ENCODE assay signal across 8 cellular contexts in the genomic region with DNA sequence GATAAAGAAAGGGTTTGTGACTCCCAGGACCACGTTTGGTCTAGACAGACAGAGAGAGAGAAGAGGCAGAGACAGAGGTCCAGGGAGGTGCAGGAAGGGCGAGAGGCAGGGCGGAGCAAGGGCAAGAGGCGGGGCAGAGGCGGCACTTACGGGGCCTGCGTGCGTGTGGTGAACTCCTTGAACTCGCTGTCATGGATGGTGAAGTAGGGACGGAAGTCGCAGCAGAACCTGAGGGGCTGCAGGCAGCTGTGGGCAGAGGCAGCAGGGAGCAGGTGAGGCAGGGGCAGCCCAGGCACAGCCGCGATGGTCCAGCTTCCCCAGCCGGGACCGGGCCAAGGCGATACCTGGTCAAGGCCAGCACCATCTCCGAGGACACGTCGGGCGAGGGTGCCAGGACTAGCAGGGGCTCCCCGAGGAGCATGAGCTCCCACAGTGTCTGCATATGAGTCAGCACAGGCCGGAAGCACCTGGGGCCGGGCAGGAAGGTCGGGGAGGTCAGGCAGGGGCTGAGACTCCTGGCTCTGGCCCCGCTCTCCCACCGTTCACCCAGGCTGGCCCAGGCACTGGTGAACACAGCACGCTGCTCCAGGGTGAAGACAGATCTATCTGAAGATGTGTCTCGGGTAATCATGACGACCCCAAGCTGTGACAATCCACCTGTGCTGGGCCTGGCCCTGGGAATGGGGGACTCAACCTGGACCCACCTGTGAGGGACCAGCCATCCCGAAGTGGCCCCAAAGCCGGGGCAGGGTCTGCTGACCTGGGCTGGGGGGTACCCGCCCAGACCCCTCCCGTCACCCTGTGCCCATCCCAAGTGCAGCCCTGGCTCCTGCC. TPM values are rescaled to one million over a fixed set of nuclear protein-coding genes. Genes with fewer than 3 reads are reported as not detected.
DNase-seq lines count a peak whose midpoint lies in the region; ATAC-seq and TF ChIP-seq lines count a peak whose summit lies in the region.

No MANE protein-coding gene starts in this region.

- peak overlapping the region in 1 of 4 donors; percentile 24 for H3K4me3 ChIP-seq in transverse colon

- no peaks in the 10 kb centered on the region for H3K9me3 ChIP-seq in transverse colon

- H3K4me1 ChIP-seq in transverse colon = peaks cover 6 to 15% (median 12%) of the 10 kb centered on the region in 4 donors

- H3K27me3 Mint-ChIP-seq in naive B cell = no peaks in the 10 kb centered on the region

- peaks cover 20 to 22% (median 22%) of the 10 kb centered on the region in 3 donors for H3K4me1 Mint-ChIP-seq in naive B cell

- no peaks in the 10 kb centered on the region for H3K36me3 Mint-ChIP-seq in naive B cell

- no peaks in the 10 kb centered on the region for H3K27me3 ChIP-seq in transverse colon

- TF ChIP-seq CTCF in transverse colon (IDR thresholded peaks at IDR 0.05) = no peak

- 20 to 30% methylated on average over 4 to 30 of the region's 33 CpGs for WGBS in transverse colon (ENCODE audit: low coverage in 1 of 2), 2 donors

- DNase-seq in RPMI7951 (ENCODE audit: low read depth) (peak; percentile 39), naive B cell (peak; percentile 75), transverse colon (peak; percentile 89), RKO (ENCODE audit: low spot score) (no peak), cerebellar cortex (ENCODE audit: low spot score) (no peak)
- DNase-seq in activated effector memory CD4-positive, alpha-beta T cell treated with anti-CD3 and anti-CD28 coated beads, Interleukin-2, amount 50 U/mL, for 16 hours = peak; percentile 88

- peak overlapping the region; percentile 57 to 73 (median 67) for H3K27ac ChIP-seq in transverse colon

- peak overlapping the region; percentile 70 to 92 (median 87) for H3K4me3 Mint-ChIP-seq in naive B cell

- peak; percentile 88 for ATAC-seq in GM18511 (IDR thresholded peaks at IDR 0.05; ENCODE audit: unreplicated experiment)
- ATAC-seq in HG02852 (IDR thresholded peaks at IDR 0.05; ENCODE audit: unreplicated experiment) = peak; percentile 68
- peak; percentile 86 to 90 for ATAC-seq in naive B cell (ENCODE audit: low read depth in 2 of 2)

- intact Hi-C loops in transverse colon (cut with DNase I; ENCODE audit: low total_unique reads) = no loop called here

- H3K9me3 Mint-ChIP-seq in naive B cell = no peaks in the 10 kb centered on the region

- in situ Hi-C loops in transverse colon (cut with MboI; ENCODE audit: low pct_ligation_motif_present in 1 of 4, low pct_unique_long_range_greater_than_20kb in 1 of 4, low sequenced_read_pairs in 3 of 4) = no loop called here

- TF ChIP-seq POLR2A in transverse colon (IDR thresholded peaks at IDR 0.05) = peak; percentile 37

- H3K36me3 ChIP-seq in transverse colon = no peaks in the 10 kb centered on the region

- TF ChIP-seq EP300 in transverse colon (IDR thresholded peaks at IDR 0.05; ENCODE audit: low read depth) = no peak

- H3K27ac Mint-ChIP-seq in naive B cell = peak overlapping the region; percentile 78 to 95 (median 92)

RNA-seq across cellular contexts. Expression of gene PLXNB2, which starts 7.2 kb away (rescaled TPM):
- 27.6 and 37.1 TPM in 2 replicates for total RNA-seq in RPMI7951 (2014; rRNA removed; shearing (Covaris generic))
- 1 to 10 TPM in 2 of 6 donors, under 1 TPM in 3, not detected in 1; 0.46 to 1.1 (median 0.66) TPM for polyA plus RNA-seq in naive B cell (ENCODE audit: low read depth in 6 of 6)
- 100 to 1,000 TPM; 305 to 880 (median 460) TPM for total RNA-seq in transverse colon

RNA-seq across cellular contexts. Expression of gene DENND6B, which starts 12.1 kb away (rescaled TPM):
- total RNA-seq in RPMI7951 (2014; rRNA removed; shearing (Covaris generic)) = 0.68 and 2.2 TPM in 2 replicates
- polyA plus RNA-seq in naive B cell (ENCODE audit: low read depth in 6 of 6) = under 1 TPM in 5 of 6 donors, not detected in 1; 0.05 to 0.43 (median 0.28) TPM
- 10 to 100 TPM in 2 of 4 donors, 1 to 10 TPM in 2; 3.2 to 22.7 (median 8.3) TPM for total RNA-seq in transverse colon

RNA-seq across cellular contexts. Expression of gene PPP6R2, which starts 28.5 kb away (rescaled TPM):
- 15.3 and 18.3 TPM in 2 replicates for total RNA-seq in RPMI7951 (2014; rRNA removed; shearing (Covaris generic))
- polyA plus RNA-seq in naive B cell (ENCODE audit: low read depth in 6 of 6) = 10 to 100 TPM; 11.9 to 28.1 (median 16.2) TPM
- 100 to 1,000 TPM in 1 of 4 donors, 10 to 100 TPM in 3; 62.1 to 151 (median 77.8) TPM for total RNA-seq in transverse colon

RNA-seq across cellular contexts. Expression of gene MAPK11, which starts 44.5 kb away (rescaled TPM):
- 1.8 TPM in 2 replicates for total RNA-seq in RPMI7951 (2014; rRNA removed; shearing (Covaris generic))
- under 1 TPM in 3 of 6 donors, not detected in 3; 0.17 to 0.21 (median 0.19) TPM for polyA plus RNA-seq in naive B cell (ENCODE audit: low read depth in 6 of 6)
- 1 to 10 TPM; 1.6 to 6.4 (median 2.7) TPM for total RNA-seq in transverse colon

RNA-seq across cellular contexts. Expression of gene MAPK12, which starts 53.2 kb away (rescaled TPM):
- total RNA-seq in RPMI7951 (2014; rRNA removed; shearing (Covaris generic)) = 6.7 and 13.2 TPM in 2 replicates
- under 1 TPM in 5 of 6 donors, not detected in 1; 0.04 to 0.19 (median 0.09) TPM for polyA plus RNA-seq in naive B cell (ENCODE audit: low read depth in 6 of 6)
- 1 to 10 TPM; 1.1 to 9.4 (median 3.3) TPM for total RNA-seq in transverse colon

Comparison
In these comparisons a context has a peak if more than half of its experiments do, and no peak if none do; other contexts are left out.
1. DNase-seq: peak in RPMI7951 (single experiment), activated effector memory CD4-positive, alpha-beta T cell treated with anti-CD3 and anti-CD28 coated beads, Interleukin-2, amount 50 U/mL, for 16 hours (single experiment), naive B cell (single experiment) and transverse colon (single experiment); none in RKO (single experiment) and cerebellar cortex (single experiment).
2. Peak in every context shown above with its lines, with median percentiles within 50 percentile points of each other: ATAC-seq.